Comparison of ENCODE assay signal across 1 cellular context in genomic region chr9:86829496-86830046, GRCh38.
TF ChIP-seq lines count a peak whose summit lies in the region.

No MANE protein-coding gene starts in this region.

TF ChIP-seq in GM23338, 12 proteins besides CTCF, POLR2A, EP300 and RAD21 (continued from another document):
- TF ChIP-seq ZNF462 (CRISPR knock-in tag; IDR thresholded peaks at IDR 0.05): no peak
- TF ChIP-seq STAT1 (IDR thresholded peaks at IDR 0.05; ENCODE audit: unreplicated experiment): no peak
- no peak for TF ChIP-seq ZNF331 (CRISPR knock-in tag; IDR thresholded peaks at IDR 0.05; ENCODE audit: low read depth)
- TF ChIP-seq NANOG (IDR thresholded peaks at IDR 0.05; ENCODE audit: borderline replicate concordance): no peak
- TF ChIP-seq JUNB (IDR thresholded peaks at IDR 0.05; ENCODE audit: unreplicated experiment): no peak
- no peak for TF ChIP-seq POLR2AphosphoS5 (IDR thresholded peaks at IDR 0.05; ENCODE audit: low read depth)
- no peak for TF ChIP-seq ZNF114 (CRISPR knock-in tag; IDR thresholded peaks at IDR 0.05)
